In the genomic region with DNA sequence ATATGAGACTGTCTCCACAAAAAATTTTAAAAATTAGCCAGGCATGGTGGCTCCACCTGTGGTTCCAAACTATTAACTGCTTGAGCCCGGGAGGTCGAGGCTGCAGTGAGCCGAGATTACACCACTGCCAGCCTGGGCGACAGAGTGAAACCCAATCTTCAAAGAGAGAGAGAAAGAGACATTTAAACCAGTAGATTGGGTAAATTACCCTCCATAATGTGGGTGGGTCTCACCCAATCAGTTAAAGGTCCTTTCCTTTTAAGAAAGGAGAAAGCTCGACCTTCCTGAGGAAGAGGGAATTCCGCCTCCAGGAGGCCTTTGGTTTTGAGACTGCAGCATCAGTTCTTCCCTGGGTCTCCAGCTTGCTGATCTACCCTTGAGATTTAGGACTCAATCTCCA, we compare ENCODE assay signal across 27 cellular contexts. TPM values are rescaled to one million over a fixed set of nuclear protein-coding genes. Genes with fewer than 3 reads are reported as not detected.
"Had no signal": no experiment of that assay in that cellular context is flagged by ENCODE, and none has a peak within 500 bp of the region (broad histone marks: within the 10 kb centered on the region; RNA-seq: fewer than 3 reads in every experiment).

No MANE protein-coding gene starts in this region.

- H3K9me3 ChIP-seq: esophagus muscularis mucosa, gastroesophageal sphincter, left lung, lower lobe of right lung, spleen, testis, tibial nerve, upper lobe of right lung, vagina had no signal

- H3K27me3 Mint-ChIP-seq: stimulated activated memory B cell treated with anti-CD40 and anti-IgM and Interleukin-4, amounts not matched to agents 10 μg/mL and 1 μg/mL and 100 μg/mL, for 72 hours; stimulated activated naive CD8-positive, alpha-beta T cell treated with anti-CD3 and anti-CD28 coated beads, Interleukin-15, amount 100 ng/mL, for 72 hours had no signal

- ATAC-seq: gastroesophageal sphincter; stimulated activated memory B cell treated with anti-CD40 and anti-IgM and Interleukin-4, amounts not matched to agents 10 μg/mL and 1 μg/mL and 100 μg/mL, for 72 hours; upper lobe of right lung had no signal

- H3K36me3 Mint-ChIP-seq: memory B cell; mesothelial cell of epicardium; stimulated activated memory B cell treated with anti-CD40 and anti-IgM and Interleukin-4, amounts not matched to agents 10 μg/mL and 1 μg/mL and 100 μg/mL, for 72 hours had no signal

- H3K27me3 ChIP-seq: testis, vagina had no signal

- H3K4me1 Mint-ChIP-seq: mesothelial cell of epicardium had no signal

- DNase-seq: cortex of kidney; dorsolateral prefrontal cortex; effector CD8-positive, alpha-beta T cell; glutamatergic neuron; left lung; lower lobe of right lung; posterior cingulate gyrus; spleen; stimulated activated CD4-positive, alpha-beta T cell treated with anti-CD3 and anti-CD28 coated beads, Interleukin-15, amount 100 ng/mL, for 24 hours; stimulated activated CD4-positive, alpha-beta T cell treated with anti-CD3 and anti-CD28 coated beads, Interleukin-1b, Interleukin-23, amount 100 ng/mL, for 48 hours; stimulated activated CD4-positive, alpha-beta T cell treated with anti-CD3 and anti-CD28 coated beads, Interleukin-4, amount 100 ng/mL, for 24 hours; stimulated activated naive CD8-positive, alpha-beta T cell treated with anti-CD3 and anti-CD28 coated beads, Interleukin-15, amount 100 ng/mL, for 72 hours; testis; upper lobe of right lung had no signal

- H3K36me3 ChIP-seq: esophagus muscularis mucosa, gastroesophageal sphincter, left lung, lower lobe of right lung, spleen, tibial nerve, upper lobe of right lung, vagina had no signal

- H3K9me3 Mint-ChIP-seq: mesothelial cell of epicardium; stimulated activated memory B cell treated with anti-CD40 and anti-IgM and Interleukin-4, amounts not matched to agents 10 μg/mL and 1 μg/mL and 100 μg/mL, for 72 hours; stimulated activated naive CD8-positive, alpha-beta T cell treated with anti-CD3 and anti-CD28 coated beads, Interleukin-15, amount 100 ng/mL, for 72 hours had no signal

- H3K27ac Mint-ChIP-seq: memory B cell; mesothelial cell of epicardium; stimulated activated naive CD8-positive, alpha-beta T cell treated with anti-CD3 and anti-CD28 coated beads, Interleukin-15, amount 100 ng/mL, for 72 hours had no signal

- H3K27ac ChIP-seq: esophagus muscularis mucosa, gastroesophageal sphincter, left lung, lower lobe of right lung, spleen, testis, tibial nerve, upper lobe of right lung, vagina had no signal

RNA-seq across cellular contexts. Expression of gene SCML4, which starts 25.2 kb away (rescaled TPM):
- total RNA-seq: fibroblast of villous mesenchyme, mesothelial cell of epicardium, myocyte, osteoblast, pulmonary artery endothelial cell, skeletal muscle tissue had no signal
- polyA plus RNA-seq: keratinocyte had no signal
